In genomic region chr15:64841258-64842098, GRCh38 we compare ENCODE assay signal across 8 cellular contexts. TPM values are rescaled to one million over a fixed set of nuclear protein-coding genes. Genes with fewer than 3 reads are reported as not detected.
DNase-seq lines count a peak whose midpoint lies in the region; ATAC-seq and TF ChIP-seq lines count a peak whose summit lies in the region.

Gene PLEKHO2 (plus strand): TSS chr15:64841915. CDS start chr15:64842017, 102 bp downstream.

- H3K4me3 ChIP-seq in AG04450 (ENCODE audit: low read depth, low read length), result peak within 1 kb of the TSS; percentile 96

- H3K27me3 ChIP-seq in AG04450 (ENCODE audit: control insufficient read depth, insufficient read depth, low read length), result no peaks in the 10 kb centered on the region

- TF ChIP-seq CTCF in AG04450 (IDR thresholded peaks at IDR 0.05; ENCODE audit: low read depth, low read length), result no peak; the same call in 1 of the 2 replicates

- CTCF ChIA-PET in AG04450 (lab: Charles Lee), result interaction anchor here (0.7 to 1.3 kb wide), 2 partner anchors 17 to 63 kb away, joined by 4 to 6 read pairs; no protein-coding TSS in a partner anchor

- DNase-seq in AG04450 (ENCODE audit: low read depth, low spot score), result peak; percentile 87
- DNase-seq in NCI-H446 (lab: John Stamatoyannopoulos, UW), result peak; percentile 51 to 89
- DNase-seq in activated CD4-positive, CD25-positive, alpha-beta regulatory T cell treated with anti-CD3 and anti-CD28 coated beads, Interleukin-2, amount 50 U/mL, for 16 hours (ENCODE audit: low read depth, low spot score), result peak; percentile 68
- peak; percentile 84 for DNase-seq in central memory CD4-positive, alpha-beta T cell
- DNase-seq in iris pigment epithelial cell (ENCODE audit: low read depth), result peak; percentile 93
- peak; percentile 64 to 89 for DNase-seq in stimulated activated CD4-positive, alpha-beta T cell treated with anti-CD3 and anti-CD28 coated beads, Interleukin-12 subunit alpha, Interleukin-12 subunit beta, amount 100 ng/mL, for 24 hours (ENCODE audit: low read depth in 2 of 2)

- ATAC-seq in GM18873 (IDR thresholded peaks at IDR 0.05; ENCODE audit: low FRiP score, unreplicated experiment) (peak; percentile 45), HG03135 (IDR thresholded peaks at IDR 0.05; ENCODE audit: unreplicated experiment) (peak; percentile 57)

- H3K27ac ChIP-seq in AG04450 (ENCODE audit: low read depth, low read length), result peak within 1 kb of the TSS; percentile 77

- POLR2A ChIA-PET in AG04450 (lab: Yijun Ruan, JAX), result interaction anchor here (0.5 to 1.7 kb wide), 17 partner anchors 10 to 170 kb away, joined by 3 to 18 read pairs (median 4); partner anchors contain the start of gene PIF1

- no peaks in the 10 kb centered on the region for H3K9me3 ChIP-seq in AG04450 (ENCODE audit: control insufficient read depth, insufficient read depth, low read length)

RNA-seq across cellular contexts. Expression of gene PLEKHO2, which starts in this region (rescaled TPM):
- 29.5 and 30.3 TPM in 2 replicates for polyA plus RNA-seq in AG04450 (2011; rRNA removed)
- 37.3 and 44.9 TPM in 2 replicates for polyA minus RNA-seq in AG04450 (2011; rRNA and poly(A)+ RNA removed)

Comparison
In these comparisons a context has a peak if more than half of its experiments do, and no peak if none do; other contexts are left out.
1. Peak in every context shown above with its lines: DNase-seq, ATAC-seq, H3K4me3 ChIP-seq and H3K27ac ChIP-seq.